ENCODE assay signal across 30 cellular contexts in genomic region chr12:66587912-66588311, GRCh38.
DNase-seq lines count a peak whose midpoint lies in the region; FAIRE-seq and TF ChIP-seq lines count a peak whose summit lies in the region.
"Had no signal": no experiment of that assay in that cellular context is flagged by ENCODE, and none has a peak within 500 bp of the region (broad histone marks: within the 10 kb centered on the region; RNA-seq: fewer than 3 reads in every experiment).

No MANE protein-coding gene starts in this region.

- no peak for TF ChIP-seq POLR2A in spleen (IDR thresholded peaks at IDR 0.05)

- in situ Hi-C loops in brain microvascular endothelial cell (cut with HindIII; ENCODE audit: low pct_ligation_motif_present, low sequenced_read_pairs), result no loop called here

- H3K27ac ChIP-seq in brain microvascular endothelial cell (no peak overlapping the region), spleen (no peak overlapping the region)
- H3K27ac ChIP-seq: ascending aorta, BLaER1, lower lobe of right lung, sigmoid colon, testis, vagina had no signal

- peaks cover 0 to 9% (median 0%) of the 10 kb centered on the region in 6 donors for H3K4me1 ChIP-seq in spleen
- H3K4me1 ChIP-seq: ascending aorta, BLaER1, Caco-2, lower lobe of right lung, sigmoid colon, testis, vagina had no signal

- no peaks in the 10 kb centered on the region for H3K36me3 ChIP-seq in brain microvascular endothelial cell (replicated peaks)
- H3K36me3 ChIP-seq in spleen, result no peaks in the 10 kb centered on the region
- H3K36me3 ChIP-seq: ascending aorta, BLaER1, lower lobe of right lung, sigmoid colon, vagina had no signal

- no peaks in the 10 kb centered on the region for H3K27me3 ChIP-seq in brain microvascular endothelial cell (replicated peaks)
- no peaks in the 10 kb centered on the region for H3K27me3 ChIP-seq in spleen (replicated peaks in 1 of 7)
- H3K27me3 ChIP-seq: ascending aorta, BLaER1, sigmoid colon, testis, vagina had no signal

- DNase-seq in ELR (ENCODE audit: low read depth) (peak; percentile 49), GM20000 (ENCODE audit: low spot score) (peak; percentile 29), HTR-8/SVneo (ENCODE audit: insufficient read length, low spot score) (peak; percentile 5), brain microvascular endothelial cell (peak; percentile 28), HK-2 (ENCODE audit: unreplicated experiment) (no peak), NCI-H2081 (lab: John Stamatoyannopoulos, UW) (no peak), spleen (no peak)
- DNase-seq in stimulated activated CD4-positive, alpha-beta T cell treated with anti-CD3 and anti-CD28 coated beads, Interleukin-4, amount 100 ng/mL, for 1 hour, result no peak
- DNase-seq: activated CD4-positive, alpha-beta T cell treated with anti-CD3 and anti-CD28 coated beads for 1 hour; activated naive CD4-positive, alpha-beta T cell treated with anti-CD3 and anti-CD28 coated beads, Interleukin-2, amount 10 ng/mL, durations not matched to agents 7 days and 5 days; Caco-2; cerebellar nuclear complex; DND-41; foreskin melanocyte; hypothalamus; KG1; lower lobe of right lung; NCI-H1048; NCI-H187 treated with DMSO at 0.1 percent for 48 hours; NCI-H2227 treated with DMSO at 0.1 percent for 48 hours; NCI-H748 treated with DMSO at 0.1 percent for 48 hours; SHP77 treated with DMSO at 0.1 percent for 48 hours; sigmoid colon; testis had no signal

- intact Hi-C loops in spleen (cut with DNase I; ENCODE audit: low total_unique reads), result no loop called here

- H3K4me3 ChIP-seq in brain microvascular endothelial cell (ENCODE audit: low read depth, low read length) (no peak overlapping the region), spleen (no peak overlapping the region)
- H3K4me3 ChIP-seq: ascending aorta, BLaER1, lower lobe of right lung, sigmoid colon, testis, vagina had no signal

- FAIRE-seq in HTR-8/SVneo (lab: Jason Lieb, UNC), result no peak
- FAIRE-seq: GM18507, islet of Langerhans, TTC549 had no signal

- TF ChIP-seq CTCF in GM20000 (IDR thresholded peaks at IDR 0.05; ENCODE audit: extremely low read depth, missing control alignments) (no peak), brain microvascular endothelial cell (IDR thresholded peaks at IDR 0.05; ENCODE audit: low read depth, low read length, missing control alignments) (no peak), spleen (IDR thresholded peaks at IDR 0.05 in 8 of 11, conservative IDR thresholded peaks at IDR 0.05 in 3 of 11) (no peak)

- H3K9me3 ChIP-seq in spleen, result peaks cover 0 to 6% (median 0%) of the 10 kb centered on the region in 8 donors
- H3K9me3 ChIP-seq: ascending aorta, Caco-2, lower lobe of right lung, testis, vagina had no signal

- whole genome bisulfite sequencing in spleen, 5 donors, result 72 to 76% (median 73%) methylated on average over 6 of the region's 6 CpGs

Comparison
In these comparisons a context has a peak if more than half of its experiments do, and no peak if none do; other contexts are left out.
1. DNase-seq: peak in ELR (single experiment), GM20000 (single experiment), HTR-8/SVneo (single experiment) and brain microvascular endothelial cell (single experiment); none in HK-2 (single experiment), stimulated activated CD4-positive, alpha-beta T cell treated with anti-CD3 and anti-CD28 coated beads, Interleukin-4, amount 100 ng/mL, for 1 hour (single experiment), NCI-H2081 (0 of 2) and spleen (single experiment).